In the genomic region with DNA sequence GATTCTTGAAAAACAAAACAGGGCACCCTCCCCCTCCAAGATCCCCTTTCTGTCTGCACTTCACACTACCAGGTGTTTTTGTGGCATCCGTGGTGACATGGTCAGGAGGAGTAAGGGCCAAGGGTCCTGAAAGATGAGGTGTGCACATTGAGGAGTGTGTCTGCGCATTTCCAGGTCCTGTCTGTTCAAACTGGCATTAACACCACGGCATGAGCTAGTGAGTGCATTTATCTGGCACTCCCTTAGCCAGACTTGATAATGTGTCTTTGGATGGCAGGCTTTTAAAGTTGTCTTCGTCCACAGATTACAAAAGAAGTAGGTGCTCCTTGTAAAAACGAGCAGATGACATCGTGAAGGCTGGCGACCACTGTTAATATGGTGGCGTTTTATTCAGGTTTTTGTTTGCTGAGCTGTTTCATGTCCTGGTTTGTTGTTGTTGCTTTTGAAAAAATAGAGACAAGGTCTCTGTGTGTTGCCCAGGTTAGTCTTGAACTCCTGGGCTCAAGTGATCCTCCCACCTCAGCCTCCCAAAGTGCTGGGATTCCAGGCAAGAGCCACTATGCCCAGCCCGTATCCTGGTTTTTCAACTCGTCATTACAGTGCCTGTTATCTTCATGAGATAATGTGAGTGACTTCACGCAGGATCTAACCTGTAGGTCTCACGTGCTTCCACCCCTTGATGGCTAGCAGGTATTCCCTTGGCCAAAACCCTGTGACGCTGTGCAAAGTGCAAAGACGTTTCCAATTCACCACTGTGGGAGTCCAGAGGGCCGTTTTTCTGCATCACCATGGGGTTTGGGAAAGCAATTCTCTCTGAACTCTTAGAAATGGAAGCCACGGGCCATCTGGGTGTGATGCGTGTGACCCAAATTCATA, we compare ENCODE assay signal across 2 cellular contexts.
TF ChIP-seq lines count a peak whose summit lies in the region.

No MANE protein-coding gene starts in this region.

TF ChIP-seq in IMR-90, 13 proteins besides CTCF, POLR2A, EP300 and RAD21:
- TF ChIP-seq FOS (IDR thresholded peaks at IDR 0.05; ENCODE audit: low read depth, low read length) (no peak), BHLHE40 (IDR thresholded peaks at IDR 0.05; ENCODE audit: low read depth, low read length) (no peak), CEBPB (IDR thresholded peaks at IDR 0.05; ENCODE audit: low read depth, low read length) (no peak), SMC3 (IDR thresholded peaks at IDR 0.05; ENCODE audit: low read depth, low read length) (no peak), MXI1 (IDR thresholded peaks at IDR 0.05; ENCODE audit: borderline replicate concordance, low read depth, low read length) (no peak), NFE2L2 (IDR thresholded peaks at IDR 0.05; ENCODE audit: low read depth, low read length) (no peak), RCOR1 (IDR thresholded peaks at IDR 0.05; ENCODE audit: insufficient replicate concordance, low read length) (no peak), MAZ (IDR thresholded peaks at IDR 0.05; ENCODE audit: borderline replicate concordance, low read depth, low read length) (no peak), RFX5 (IDR thresholded peaks at IDR 0.05; ENCODE audit: low read depth, low read length) (no peak), CHD1 (IDR thresholded peaks at IDR 0.05; ENCODE audit: low read depth, low read length) (no peak), MAFK (IDR thresholded peaks at IDR 0.05; ENCODE audit: low read depth, low read length) (no peak)
- TF ChIP-seq, protein P1, sequence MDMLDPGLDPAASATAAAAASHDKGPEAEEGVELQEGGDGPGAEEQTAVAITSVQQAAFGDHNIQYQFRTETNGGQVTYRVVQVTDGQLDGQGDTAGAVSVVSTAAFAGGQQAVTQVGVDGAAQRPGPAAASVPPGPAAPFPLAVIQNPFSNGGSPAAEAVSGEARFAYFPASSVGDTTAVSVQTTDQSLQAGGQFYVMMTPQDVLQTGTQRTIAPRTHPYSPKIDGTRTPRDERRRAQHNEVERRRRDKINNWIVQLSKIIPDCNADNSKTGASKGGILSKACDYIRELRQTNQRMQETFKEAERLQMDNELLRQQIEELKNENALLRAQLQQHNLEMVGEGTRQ (IDR thresholded peaks at IDR 0.05; ENCODE audit: low read depth, low read length): no peak
- TF ChIP-seq, protein P2, sequence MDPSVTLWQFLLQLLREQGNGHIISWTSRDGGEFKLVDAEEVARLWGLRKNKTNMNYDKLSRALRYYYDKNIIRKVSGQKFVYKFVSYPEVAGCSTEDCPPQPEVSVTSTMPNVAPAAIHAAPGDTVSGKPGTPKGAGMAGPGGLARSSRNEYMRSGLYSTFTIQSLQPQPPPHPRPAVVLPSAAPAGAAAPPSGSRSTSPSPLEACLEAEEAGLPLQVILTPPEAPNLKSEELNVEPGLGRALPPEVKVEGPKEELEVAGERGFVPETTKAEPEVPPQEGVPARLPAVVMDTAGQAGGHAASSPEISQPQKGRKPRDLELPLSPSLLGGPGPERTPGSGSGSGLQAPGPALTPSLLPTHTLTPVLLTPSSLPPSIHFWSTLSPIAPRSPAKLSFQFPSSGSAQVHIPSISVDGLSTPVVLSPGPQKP (IDR thresholded peaks at IDR 0.05; ENCODE audit: borderline replicate concordance, low read depth, low read length): no peak

TF ChIP-seq in liver, 16 proteins besides CTCF, POLR2A, EP300 and RAD21:
- TF ChIP-seq SP1 (IDR thresholded peaks at IDR 0.05) (no peak), JUND (IDR thresholded peaks at IDR 0.05) (no peak), RXRA (IDR thresholded peaks at IDR 0.05) (no peak), NR2F2 (IDR thresholded peaks at IDR 0.05) (no peak), TAF1 (conservative IDR thresholded peaks at IDR 0.05) (no peak), HNF4G (IDR thresholded peaks at IDR 0.05) (no peak), HNF4A (conservative IDR thresholded peaks at IDR 0.05) (no peak), YY1 (IDR thresholded peaks at IDR 0.05) (no peak), GABPA (IDR thresholded peaks at IDR 0.05 in 1 of 2, conservative IDR thresholded peaks at IDR 0.05 in 1 of 2) (no peak)
- TF ChIP-seq, protein P3, sequence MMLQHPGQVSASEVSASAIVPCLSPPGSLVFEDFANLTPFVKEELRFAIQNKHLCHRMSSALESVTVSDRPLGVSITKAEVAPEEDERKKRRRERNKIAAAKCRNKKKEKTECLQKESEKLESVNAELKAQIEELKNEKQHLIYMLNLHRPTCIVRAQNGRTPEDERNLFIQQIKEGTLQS (IDR thresholded peaks at IDR 0.05): no peak
- TF ChIP-seq, protein P4, sequence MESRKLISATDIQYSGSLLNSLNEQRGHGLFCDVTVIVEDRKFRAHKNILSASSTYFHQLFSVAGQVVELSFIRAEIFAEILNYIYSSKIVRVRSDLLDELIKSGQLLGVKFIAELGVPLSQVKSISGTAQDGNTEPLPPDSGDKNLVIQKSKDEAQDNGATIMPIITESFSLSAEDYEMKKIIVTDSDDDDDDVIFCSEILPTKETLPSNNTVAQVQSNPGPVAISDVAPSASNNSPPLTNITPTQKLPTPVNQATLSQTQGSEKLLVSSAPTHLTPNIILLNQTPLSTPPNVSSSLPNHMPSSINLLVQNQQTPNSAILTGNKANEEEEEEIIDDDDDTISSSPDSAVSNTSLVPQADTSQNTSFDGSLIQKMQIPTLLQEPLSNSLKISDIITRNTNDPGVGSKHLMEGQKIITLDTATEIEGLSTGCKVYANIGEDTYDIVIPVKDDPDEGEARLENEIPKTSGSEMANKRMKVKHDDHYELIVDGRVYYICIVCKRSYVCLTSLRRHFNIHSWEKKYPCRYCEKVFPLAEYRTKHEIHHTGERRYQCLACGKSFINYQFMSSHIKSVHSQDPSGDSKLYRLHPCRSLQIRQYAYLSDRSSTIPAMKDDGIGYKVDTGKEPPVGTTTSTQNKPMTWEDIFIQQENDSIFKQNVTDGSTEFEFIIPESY (IDR thresholded peaks at IDR 0.05): no peak
- TF ChIP-seq, protein P5, sequence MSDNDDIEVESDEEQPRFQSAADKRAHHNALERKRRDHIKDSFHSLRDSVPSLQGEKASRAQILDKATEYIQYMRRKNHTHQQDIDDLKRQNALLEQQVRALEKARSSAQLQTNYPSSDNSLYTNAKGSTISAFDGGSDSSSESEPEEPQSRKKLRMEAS (IDR thresholded peaks at IDR 0.05): no peak
TF ChIP-seq in liver: peak in this region for 0.
